21 cellular contexts compared by ENCODE assay signal in genomic region chr20:15060265-15061060, GRCh38.
DNase-seq lines count a peak whose midpoint lies in the region; ATAC-seq, FAIRE-seq and TF ChIP-seq lines count a peak whose summit lies in the region.
"Had no signal": no experiment of that assay in that cellular context is flagged by ENCODE, and none has a peak within 500 bp of the region (broad histone marks: within the 10 kb centered on the region; RNA-seq: fewer than 3 reads in every experiment).

No MANE protein-coding gene starts in this region.

- FAIRE-seq in urothelium cell line (lab: Jason Lieb, UNC) = no peak

- DNase-seq in MCF 10A (ENCODE audit: unreplicated experiment) (peak; percentile 16), mammary epithelial cell (no peak), nephron progenitor cell (no peak), A673 (ENCODE audit: low spot score) (no peak), NCI-H2107 treated with DMSO at 0.1 percent for 48 hours (lab: John Stamatoyannopoulos, UW; ENCODE audit: unreplicated experiment) (no peak), urothelium cell line (ENCODE audit: low spot score) (no peak)
- DNase-seq in CD4-positive, alpha-beta memory T cell = no peak
- DNase-seq: BE2C; CD4-positive, CD25-positive, alpha-beta regulatory T cell; DMS153; GDM1; KG1; MV-4-11; NCI-H187; NCI-H2107; NCI-H2227 treated with DMSO at 0.1 percent for 48 hours; SIG-M5 had no signal

- H3K27me3 ChIP-seq in mammary epithelial cell (ENCODE audit: insufficient read depth, low read length) = no peaks in the 10 kb centered on the region
- H3K27me3 ChIP-seq in A673 (replicated peaks; ENCODE audit: insufficient read depth, low read depth, low read length, poor library complexity) = no peaks in the 10 kb centered on the region
- H3K27me3 ChIP-seq in CD4-positive, alpha-beta memory T cell (ENCODE audit: insufficient read depth, low read length) = no peaks in the 10 kb centered on the region
- H3K27me3 ChIP-seq: BE2C had no signal

- no peaks in the 10 kb centered on the region for H4K20me1 ChIP-seq in mammary epithelial cell (ENCODE audit: insufficient read depth, low read length)

- intact Hi-C loops in MCF 10A (cut with micrococcal nuclease) (no loop called here), mammary epithelial cell (cut with micrococcal nuclease) (no loop called here), A673 (cut with micrococcal nuclease; ENCODE audit: unreplicated experiment) (no loop called here)
- intact Hi-C loops in CD4-positive, alpha-beta memory T cell (cut with micrococcal nuclease) = no loop called here

- no peaks in the 10 kb centered on the region for H3K27me3 Mint-ChIP-seq in MCF 10A (ENCODE audit: insufficient read depth, unreplicated experiment)
- no peaks in the 10 kb centered on the region for H3K27me3 Mint-ChIP-seq in nephron progenitor cell (ENCODE audit: low read depth, poor library complexity)
- H3K27me3 Mint-ChIP-seq in CD4-positive, alpha-beta memory T cell = no peaks in the 10 kb centered on the region
- H3K27me3 Mint-ChIP-seq: CD4-positive, CD25-positive, alpha-beta regulatory T cell had no signal

- WGBS in mammary epithelial cell (ENCODE audit: low coverage, missing lambda C conversion rate) = 78% methylated on average over 8 of the region's 8 CpGs

- POLR2A ChIA-PET in MCF 10A (lab: Yijun Ruan, JAX) (interaction anchor here (0.5 to 9.0 kb wide), 30 partner anchors 8 to 1190 kb away, joined by 3 to 231 read pairs (median 4); partner anchors contain the start of gene FLRT3), A673 (lab: Charles Lee; ENCODE audit: low non-redundant PET) (no interaction called here)
- POLR2A ChIA-PET in CD4-positive, alpha-beta memory T cell (lab: Charles Lee; ENCODE audit: partially characterized antibody) = no interaction called here

- CTCF ChIA-PET in MCF 10A (lab: Yijun Ruan, JAX) (interaction anchor here (0.6 to 5.3 kb wide), 13 partner anchors 9 to 726 kb away, joined by 3 to 40 read pairs (median 4); partner anchors contain the start of gene FLRT3), mammary epithelial cell (lab: Charles Lee; ENCODE audit: low non-redundant PET) (no interaction called here), A673 (lab: Charles Lee) (no interaction called here)
- CTCF ChIA-PET in CD4-positive, alpha-beta memory T cell (lab: Charles Lee; ENCODE audit: partially characterized antibody) = interaction anchor here (0.6 kb wide), 1 partner anchor 194 kb away, joined by 3 read pairs; no protein-coding TSS in a partner anchor

- H3K36me3 ChIP-seq in mammary epithelial cell (ENCODE audit: insufficient read depth, low read length) (no peaks in the 10 kb centered on the region), A673 (ENCODE audit: insufficient read depth, low read length, poor library complexity, severe bottlenecking) (no peaks in the 10 kb centered on the region)
- H3K36me3 ChIP-seq in CD4-positive, alpha-beta memory T cell (ENCODE audit: insufficient read depth, low read length) = no peaks in the 10 kb centered on the region
- H3K36me3 ChIP-seq: BE2C had no signal

- peak; percentile 33 for ATAC-seq in esophagus mucosa
- ATAC-seq: PC-3 had no signal

- H3K36me3 Mint-ChIP-seq in MCF 10A (ENCODE audit: insufficient read depth, unreplicated experiment) (peaks cover 4% of the 10 kb centered on the region), nephron progenitor cell (ENCODE audit: low read depth) (no peaks in the 10 kb centered on the region)
- no peaks in the 10 kb centered on the region for H3K36me3 Mint-ChIP-seq in CD4-positive, alpha-beta memory T cell
- H3K36me3 Mint-ChIP-seq: CD4-positive, CD25-positive, alpha-beta regulatory T cell had no signal

- H3K79me2 ChIP-seq in mammary epithelial cell (ENCODE audit: insufficient read depth, low read length) = no peaks in the 10 kb centered on the region

- peaks cover 26% of the 10 kb centered on the region for H3K4me1 Mint-ChIP-seq in MCF 10A (ENCODE audit: insufficient read depth, unreplicated experiment)
- H3K4me1 Mint-ChIP-seq in nephron progenitor cell = peaks cover 41% of the 10 kb centered on the region
- H3K4me1 Mint-ChIP-seq in CD4-positive, alpha-beta memory T cell = no peaks in the 10 kb centered on the region
- H3K4me1 Mint-ChIP-seq: CD4-positive, CD25-positive, alpha-beta regulatory T cell had no signal

- H3K27ac Mint-ChIP-seq in MCF 10A (ENCODE audit: low read depth, unreplicated experiment) (no peak overlapping the region), nephron progenitor cell (peak overlapping the region; percentile 37)
- H3K27ac Mint-ChIP-seq in CD4-positive, alpha-beta memory T cell = no peak overlapping the region
- H3K27ac Mint-ChIP-seq: CD4-positive, CD25-positive, alpha-beta regulatory T cell had no signal

- no TSS peak for BruUV-seq in MCF 10A (replicated peaks; lab: Mats Ljungman, UMichigan)
- no TSS peak for BruUV-seq in mammary epithelial cell (replicated peaks; lab: Mats Ljungman, UMichigan)
- no TSS peak for BruUV-seq in A673 (replicated peaks; lab: Mats Ljungman, UMichigan)

- H3K4me3 Mint-ChIP-seq in MCF 10A (ENCODE audit: unreplicated experiment) = no peak overlapping the region
- H3K4me3 Mint-ChIP-seq in nephron progenitor cell = no peak overlapping the region
- no peak overlapping the region for H3K4me3 Mint-ChIP-seq in CD4-positive, alpha-beta memory T cell
- H3K4me3 Mint-ChIP-seq: CD4-positive, CD25-positive, alpha-beta regulatory T cell had no signal

- H3K9ac ChIP-seq in mammary epithelial cell (ENCODE audit: insufficient read depth, low read length) = no peak overlapping the region

- no peak overlapping the region for H3K4me2 ChIP-seq in mammary epithelial cell (ENCODE audit: insufficient read depth, low read depth, low read length)

- H3K9me3 Mint-ChIP-seq in MCF 10A (ENCODE audit: unreplicated experiment) (no peaks in the 10 kb centered on the region), nephron progenitor cell (peaks cover 4% of the 10 kb centered on the region)
- peaks cover 1 to 22% (median 12%) of the 10 kb centered on the region in 8 donors for H3K9me3 Mint-ChIP-seq in CD4-positive, alpha-beta memory T cell

- H3K4me1 ChIP-seq in mammary epithelial cell (ENCODE audit: insufficient read depth, low read length) (peaks cover 12% of the 10 kb centered on the region), A673 (ENCODE audit: insufficient read depth, low read length, poor library complexity, severe bottlenecking) (no peaks in the 10 kb centered on the region)
- no peaks in the 10 kb centered on the region for H3K4me1 ChIP-seq in CD4-positive, alpha-beta memory T cell (ENCODE audit: insufficient read depth, low read length)

- H3K4me3 ChIP-seq in mammary epithelial cell (replicated peaks in 1 of 3; ENCODE audit: insufficient read depth in 1 of 3, low read depth in 2 of 3, low read length in 3 of 3) (no peak overlapping the region), A673 (ENCODE audit: low read depth, low read length, poor library complexity, severe bottlenecking) (no peak overlapping the region)
- H3K4me3 ChIP-seq in CD4-positive, alpha-beta memory T cell (ENCODE audit: low read length in 2 of 2) = no peak overlapping the region

- no peak overlapping the region for H3K27ac ChIP-seq in mammary epithelial cell (ENCODE audit: insufficient read depth, low read depth, low read length)
- no peak overlapping the region for H3K27ac ChIP-seq in A673 (ENCODE audit: low read depth, low read length, poor library complexity, severe bottlenecking)
- no peak overlapping the region for H3K27ac ChIP-seq in CD4-positive, alpha-beta memory T cell (ENCODE audit: low read depth, low read length)
- H3K27ac ChIP-seq: 22Rv1, RWPE1 had no signal

- no peak overlapping the region for H2AFZ ChIP-seq in mammary epithelial cell (ENCODE audit: low read depth, low read length)

- TF ChIP-seq CTCF in MCF 10A (IDR thresholded peaks at IDR 0.05; ENCODE audit: unreplicated experiment) (no peak), mammary epithelial cell (conservative IDR thresholded peaks at IDR 0.05 in 1 of 2, IDR thresholded peaks at IDR 0.05 in 1 of 2; ENCODE audit: extremely low read depth in 1 of 2, insufficient read depth in 1 of 2, low read depth in 1 of 2, low read length in 2 of 2) (no peak), nephron progenitor cell (IDR thresholded peaks at IDR 0.05) (no peak), A673 (conservative IDR thresholded peaks at IDR 0.05; ENCODE audit: low read depth, low read length) (no peak)

- no peaks in the 10 kb centered on the region for H3K9me3 ChIP-seq in mammary epithelial cell (replicated peaks; ENCODE audit: insufficient read depth, low read length)
- H3K9me3 ChIP-seq in A673 (ENCODE audit: low read depth, low read length, poor library complexity, severe bottlenecking) = no peaks in the 10 kb centered on the region
- H3K9me3 ChIP-seq in CD4-positive, alpha-beta memory T cell (ENCODE audit: control insufficient read depth in 1 of 2, low read length in 2 of 2) = peaks cover 0 to 4% of the 10 kb centered on the region in 2 donors
- H3K9me3 ChIP-seq: BE2C had no signal

- in situ Hi-C loops in mammary epithelial cell (cut with MboI; ENCODE audit: low sequenced_read_pairs in 2 of 2) = no loop called here

- dilution Hi-C loops in mammary epithelial cell (cut with HindIII; ENCODE audit: low sequenced_read_pairs) = no loop called here

Comparison
In these comparisons a context has a peak if more than half of its experiments do, and no peak if none do; other contexts are left out.
1. CTCF ChIA-PET loops: an anchor here in MCF 10A (0.6 to 5.3 kb wide) and CD4-positive, alpha-beta memory T cell (0.6 kb wide); none called in mammary epithelial cell and A673.